9 cellular contexts compared by ENCODE assay signal in the genomic region with DNA sequence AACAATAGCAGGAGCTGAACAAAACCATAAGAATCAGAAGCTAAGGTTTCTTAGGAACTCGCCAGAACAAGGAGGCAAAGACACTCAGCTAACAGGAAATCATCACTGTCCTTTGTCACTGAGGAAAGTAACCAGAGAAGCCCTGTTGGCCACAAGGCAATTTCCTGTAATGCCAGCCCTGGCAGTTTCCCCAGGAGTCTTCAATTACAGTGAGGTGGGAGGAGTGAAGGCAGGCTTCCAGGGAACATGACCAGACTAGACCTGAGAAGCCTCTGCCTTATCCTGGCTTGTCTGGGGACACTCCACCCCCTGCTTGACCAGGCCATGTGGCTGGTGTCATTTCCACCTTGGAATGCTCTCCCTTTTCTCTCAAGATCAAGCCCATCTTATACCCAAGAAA.
DNase-seq lines count a peak whose midpoint lies in the region; ATAC-seq and TF ChIP-seq lines count a peak whose summit lies in the region.
"Had no signal": no experiment of that assay in that cellular context is flagged by ENCODE, and none has a peak within 500 bp of the region (broad histone marks: within the 10 kb centered on the region; RNA-seq: fewer than 3 reads in every experiment).

No MANE protein-coding gene starts in this region.

- DNase-seq in LHCN-M2 (ENCODE audit: low read depth) (peak; percentile 82), astrocyte of the hippocampus (ENCODE audit: low read depth, low spot score) (peak; percentile 73), kidney tubule cell (ENCODE audit: low spot score) (peak; percentile 62)
- DNase-seq in activated CD4-positive, alpha-beta T cell treated with anti-CD3 and anti-CD28 coated beads, Interleukin-2, amount 50 U/mL, for 4 hours = no peak
- DNase-seq: colonic mucosa had no signal

- peak overlapping the region; percentile 50 for H3K27ac ChIP-seq in C4-2B
- H3K27ac ChIP-seq: colonic mucosa had no signal

- no peak for TF ChIP-seq CTCF in C4-2B (conservative IDR thresholded peaks at IDR 0.05)

- ATAC-seq in GM19035 (IDR thresholded peaks at IDR 0.05; ENCODE audit: unreplicated experiment) (no peak), GM18511 (IDR thresholded peaks at IDR 0.05; ENCODE audit: unreplicated experiment) (no peak), GM18907 (IDR thresholded peaks at IDR 0.05; ENCODE audit: unreplicated experiment) (no peak)

Comparison
In these comparisons a context has a peak if more than half of its experiments do, and no peak if none do; other contexts are left out.
1. DNase-seq: peak in LHCN-M2 (single experiment), astrocyte of the hippocampus (single experiment) and kidney tubule cell (single experiment); none in activated CD4-positive, alpha-beta T cell treated with anti-CD3 and anti-CD28 coated beads, Interleukin-2, amount 50 U/mL, for 4 hours (0 of 2).